In genomic region chr7:19122018-19122588, GRCh38 we compare ENCODE assay signal across 8 cellular contexts. TPM values are rescaled to one million over a fixed set of nuclear protein-coding genes. Genes with fewer than 3 reads are reported as not detected.
A peak's percentile ranks its signal among the peaks of the same experiment; 100 is the strongest.
DNase-seq lines count a peak whose midpoint lies in the region; TF ChIP-seq lines count a peak whose summit lies in the region.

No MANE protein-coding gene starts in this region.

- no peaks in the 10 kb centered on the region for H3K36me3 ChIP-seq in CD4-positive, alpha-beta memory T cell (ENCODE audit: insufficient read depth, low read length)

- DNase-seq in G401 (ENCODE audit: low spot score) = peak; percentile 9
- DNase-seq in NCI-H1417 (lab: John Stamatoyannopoulos, UW) = peak; percentile 12 to 82 (median 38)
- peak; percentile 76 for DNase-seq in astrocyte of the spinal cord (ENCODE audit: low read depth, low spot score)
- no peak for DNase-seq in mesothelial cell of epicardium (ENCODE audit: low spot score in 2 of 2, unreplicated experiment in 2 of 2)
- no peak for DNase-seq in CD4-positive, alpha-beta memory T cell
- DNase-seq in NCI-H1048 (lab: John Stamatoyannopoulos, UW) = no peak
- DNase-seq in activated T-helper 1 cell treated with anti-CD3 and anti-CD28 coated beads, Interleukin-12 subunit alpha, Interleukin-12 subunit beta, Interleukin-2, Interleukin-4 antibody, amounts not matched to agents 30 ng/mL and 10 ng/mL and 1 ng/mL, durations not matched to agents 14 hours and 24 hours and 36 hours (ENCODE audit: low spot score) = no peak
- no peak for DNase-seq in activated gamma-delta T cell treated with Interleukin-2 at 50 U/mL for 16 hours

- CTCF ChIA-PET in CD4-positive, alpha-beta memory T cell (lab: Charles Lee; ENCODE audit: partially characterized antibody) = no interaction called here

- no peak overlapping the region for H3K27ac ChIP-seq in CD4-positive, alpha-beta memory T cell (ENCODE audit: low read depth, low read length)

- no peaks in the 10 kb centered on the region for H3K27me3 ChIP-seq in CD4-positive, alpha-beta memory T cell (ENCODE audit: insufficient read depth, low read length)

- no peaks in the 10 kb centered on the region for H3K9me3 ChIP-seq in CD4-positive, alpha-beta memory T cell (ENCODE audit: control insufficient read depth in 1 of 2, low read length in 2 of 2)

- peaks cover 33% of the 10 kb centered on the region for H3K4me1 Mint-ChIP-seq in mesothelial cell of epicardium
- H3K4me1 Mint-ChIP-seq in CD4-positive, alpha-beta memory T cell = no peaks in the 10 kb centered on the region
- no peaks in the 10 kb centered on the region for H3K4me1 Mint-ChIP-seq in activated T-helper 1 cell treated with anti-CD3 and anti-CD28 coated beads, Interleukin-12 subunit alpha, Interleukin-12 subunit beta, Interleukin-2, Interleukin-4 antibody, amounts not matched to agents 30 ng/mL and 10 ng/mL and 1 ng/mL, durations not matched to agents 14 hours and 24 hours and 36 hours (ENCODE audit: low read depth)

- H3K4me1 ChIP-seq in CD4-positive, alpha-beta memory T cell (ENCODE audit: insufficient read depth, low read length) = no peaks in the 10 kb centered on the region

- peak; percentile 83 for TF ChIP-seq CTCF in astrocyte of the spinal cord (IDR thresholded peaks at IDR 0.05; ENCODE audit: low read depth, low read length)
- TF ChIP-seq CTCF in mesothelial cell of epicardium (IDR thresholded peaks at IDR 0.05; ENCODE audit: unreplicated experiment) = peak; percentile 71

- intact Hi-C loops in CD4-positive, alpha-beta memory T cell (cut with micrococcal nuclease) = no loop called here
- intact Hi-C loops in activated T-helper 1 cell treated with anti-CD3 and anti-CD28 coated beads, Interleukin-12 subunit alpha, Interleukin-12 subunit beta, Interleukin-2, Interleukin-4 antibody, amounts not matched to agents 30 ng/mL and 10 ng/mL and 1 ng/mL, durations not matched to agents 14 hours and 24 hours and 36 hours (cut with micrococcal nuclease) = loop anchor here (5.0 kb wide), 1 partner anchor 545 kb away; no protein-coding TSS in a partner anchor

- POLR2A ChIA-PET in CD4-positive, alpha-beta memory T cell (lab: Charles Lee; ENCODE audit: partially characterized antibody) = no interaction called here

- no peak overlapping the region for H3K4me3 ChIP-seq in astrocyte of the spinal cord (ENCODE audit: low read depth, low read length)
- no peak overlapping the region for H3K4me3 ChIP-seq in CD4-positive, alpha-beta memory T cell (ENCODE audit: low read length in 2 of 2)

- H3K36me3 Mint-ChIP-seq in mesothelial cell of epicardium = no peaks in the 10 kb centered on the region
- no peaks in the 10 kb centered on the region for H3K36me3 Mint-ChIP-seq in CD4-positive, alpha-beta memory T cell
- no peaks in the 10 kb centered on the region for H3K36me3 Mint-ChIP-seq in activated T-helper 1 cell treated with anti-CD3 and anti-CD28 coated beads, Interleukin-12 subunit alpha, Interleukin-12 subunit beta, Interleukin-2, Interleukin-4 antibody, amounts not matched to agents 30 ng/mL and 10 ng/mL and 1 ng/mL, durations not matched to agents 14 hours and 24 hours and 36 hours (ENCODE audit: low read depth)

- H3K4me3 Mint-ChIP-seq in mesothelial cell of epicardium = no peak overlapping the region
- H3K4me3 Mint-ChIP-seq in CD4-positive, alpha-beta memory T cell = no peak overlapping the region
- H3K4me3 Mint-ChIP-seq in activated T-helper 1 cell treated with anti-CD3 and anti-CD28 coated beads, Interleukin-12 subunit alpha, Interleukin-12 subunit beta, Interleukin-2, Interleukin-4 antibody, amounts not matched to agents 30 ng/mL and 10 ng/mL and 1 ng/mL, durations not matched to agents 14 hours and 24 hours and 36 hours = no peak overlapping the region

- H3K27ac Mint-ChIP-seq in mesothelial cell of epicardium = no peak overlapping the region
- H3K27ac Mint-ChIP-seq in CD4-positive, alpha-beta memory T cell = no peak overlapping the region
- no peak overlapping the region for H3K27ac Mint-ChIP-seq in activated T-helper 1 cell treated with anti-CD3 and anti-CD28 coated beads, Interleukin-12 subunit alpha, Interleukin-12 subunit beta, Interleukin-2, Interleukin-4 antibody, amounts not matched to agents 30 ng/mL and 10 ng/mL and 1 ng/mL, durations not matched to agents 14 hours and 24 hours and 36 hours

- in situ Hi-C loops in G401 (cut with HindIII; ENCODE audit: low sequenced_read_pairs) = no loop called here
- in situ Hi-C loops in astrocyte of the spinal cord (cut with HindIII; ENCODE audit: low sequenced_read_pairs) = no loop called here

- H3K9me3 Mint-ChIP-seq in mesothelial cell of epicardium = no peaks in the 10 kb centered on the region
- H3K9me3 Mint-ChIP-seq in CD4-positive, alpha-beta memory T cell = peaks cover 0 to 12% (median 2%) of the 10 kb centered on the region in 8 donors
- H3K9me3 Mint-ChIP-seq in activated T-helper 1 cell treated with anti-CD3 and anti-CD28 coated beads, Interleukin-12 subunit alpha, Interleukin-12 subunit beta, Interleukin-2, Interleukin-4 antibody, amounts not matched to agents 30 ng/mL and 10 ng/mL and 1 ng/mL, durations not matched to agents 14 hours and 24 hours and 36 hours = no peaks in the 10 kb centered on the region

- H3K27me3 Mint-ChIP-seq in mesothelial cell of epicardium (ENCODE audit: low read depth) = peaks cover 71% of the 10 kb centered on the region
- peaks cover 12 to 16% of the 10 kb centered on the region in 2 donors for H3K27me3 Mint-ChIP-seq in CD4-positive, alpha-beta memory T cell
- H3K27me3 Mint-ChIP-seq in activated T-helper 1 cell treated with anti-CD3 and anti-CD28 coated beads, Interleukin-12 subunit alpha, Interleukin-12 subunit beta, Interleukin-2, Interleukin-4 antibody, amounts not matched to agents 30 ng/mL and 10 ng/mL and 1 ng/mL, durations not matched to agents 14 hours and 24 hours and 36 hours (ENCODE audit: insufficient read depth) = peaks cover 38% of the 10 kb centered on the region

RNA-seq across cellular contexts. Expression of gene TWIST1, which starts 4.7 kb away (rescaled TPM):
- total RNA-seq in G401 (2014; rRNA removed; shearing (Covaris generic)) = 2.5 TPM in 1 of 2 replicates, not detected in the other
- 111 to 126 TPM (median 120 TPM) in 3 replicates for total RNA-seq in mesothelial cell of epicardium
- not detected for total RNA-seq in CD4-positive, alpha-beta memory T cell
- not detected for polyA plus RNA-seq in CD4-positive, alpha-beta memory T cell
- total RNA-seq in activated T-helper 1 cell treated with anti-CD3 and anti-CD28 coated beads, Interleukin-12 subunit alpha, Interleukin-12 subunit beta, Interleukin-2, Interleukin-4 antibody, amounts not matched to agents 30 ng/mL and 10 ng/mL and 1 ng/mL, durations not matched to agents 14 hours and 24 hours and 36 hours = 5.6 and 8.1 TPM in 2 replicates

RNA-seq across cellular contexts. Expression of gene FERD3L, which starts 23.1 kb away (rescaled TPM):
- total RNA-seq in G401 (2014; rRNA removed; shearing (Covaris generic)) = not detected in 2 replicates
- total RNA-seq in mesothelial cell of epicardium = not detected in 3 replicates
- total RNA-seq in CD4-positive, alpha-beta memory T cell = not detected
- not detected for polyA plus RNA-seq in CD4-positive, alpha-beta memory T cell
- total RNA-seq in activated T-helper 1 cell treated with anti-CD3 and anti-CD28 coated beads, Interleukin-12 subunit alpha, Interleukin-12 subunit beta, Interleukin-2, Interleukin-4 antibody, amounts not matched to agents 30 ng/mL and 10 ng/mL and 1 ng/mL, durations not matched to agents 14 hours and 24 hours and 36 hours = not detected in 2 replicates

Comparison
In these comparisons a context has a peak if more than half of its experiments do, and no peak if none do; other contexts are left out.
1. DNase-seq: peak in G401 (single experiment), NCI-H1417 (3 of 3) and astrocyte of the spinal cord (single experiment); none in mesothelial cell of epicardium (0 of 2), CD4-positive, alpha-beta memory T cell (0 of 5), NCI-H1048 (single experiment), activated T-helper 1 cell treated with anti-CD3 and anti-CD28 coated beads, Interleukin-12 subunit alpha, Interleukin-12 subunit beta, Interleukin-2, Interleukin-4 antibody, amounts not matched to agents 30 ng/mL and 10 ng/mL and 1 ng/mL, durations not matched to agents 14 hours and 24 hours and 36 hours (single experiment) and activated gamma-delta T cell treated with Interleukin-2 at 50 U/mL for 16 hours (single experiment).
2. RNA of gene TWIST1, which starts 4.7 kb away (total RNA-seq): 111 to 126 TPM in mesothelial cell of epicardium; 5.6 to 8.1 TPM in activated T-helper 1 cell treated with anti-CD3 and anti-CD28 coated beads, Interleukin-12 subunit alpha, Interleukin-12 subunit beta, Interleukin-2, Interleukin-4 antibody, amounts not matched to agents 30 ng/mL and 10 ng/mL and 1 ng/mL, durations not matched to agents 14 hours and 24 hours and 36 hours, 2.5 TPM in G401 and not detected in CD4-positive, alpha-beta memory T cell; every median in the first group is over 10 times any median in the second.